ENCODE assay signal across 9 cellular contexts in genomic region chr20:13492001-13492480, GRCh38.
DNase-seq lines count a peak whose midpoint lies in the region; TF ChIP-seq lines count a peak whose summit lies in the region.
"Had no signal": no experiment of that assay in that cellular context is flagged by ENCODE, and none has a peak within 500 bp of the region (broad histone marks: within the 10 kb centered on the region; RNA-seq: fewer than 3 reads in every experiment).

No MANE protein-coding gene starts in this region.

- 35% methylated on average over 3 of the region's 3 CpGs for WGBS in hepatocyte (ENCODE audit: low lambda C conversion rate, missing lambda C conversion rate)
- 22 to 52% methylated on average over 3 of the region's 3 CpGs for WGBS in sigmoid colon, 2 donors

- peaks cover 9% of the 10 kb centered on the region for H3K4me1 ChIP-seq in hepatocyte (ENCODE audit: insufficient read depth)
- H3K4me1 ChIP-seq in sigmoid colon, result peaks cover 0 to 38% (median 37%) of the 10 kb centered on the region in 4 donors

- DNase-seq in H7, result peak; percentile 19
- DNase-seq in amniotic epithelial cell (ENCODE audit: low read depth), result peak; percentile 62
- DNase-seq in hepatocyte (ENCODE audit: low spot score), result peak; percentile 13
- peak; percentile 67 for DNase-seq in sigmoid colon
- no peak for DNase-seq in stimulated activated CD4-positive, alpha-beta T cell treated with anti-CD3 and anti-CD28 coated beads, Interleukin-1b, Interleukin-23, amount 100 ng/mL, for 48 hours
- DNase-seq in LoVo (ENCODE audit: low spot score), result no peak
- no peak for DNase-seq in NCI-H526 (lab: John Stamatoyannopoulos, UW)
- no peak for DNase-seq in cerebellum (ENCODE audit: low spot score)
- DNase-seq: WERI-Rb-1 had no signal

- H3K27me3 ChIP-seq in H7 (ENCODE audit: control insufficient read depth, insufficient read depth, low read length) (no peaks in the 10 kb centered on the region), hepatocyte (no peaks in the 10 kb centered on the region), sigmoid colon (no peaks in the 10 kb centered on the region)

- H3K27ac ChIP-seq in hepatocyte (peak overlapping the region; percentile 68), sigmoid colon (peak overlapping the region; percentile 58 to 76 (median 72))
- H3K27ac ChIP-seq: WERI-Rb-1 had no signal

- intact Hi-C loops in sigmoid colon (cut with DNase I), result no loop called here

- H2AFZ ChIP-seq in hepatocyte, result no peak overlapping the region

- H3K4me3 ChIP-seq in H7 (ENCODE audit: insufficient read depth, low read depth, low read length) (no peak overlapping the region), hepatocyte (no peak overlapping the region), sigmoid colon (no peak overlapping the region)

- H3K79me2 ChIP-seq in hepatocyte, result no peaks in the 10 kb centered on the region

- H3K9me2 ChIP-seq in hepatocyte (replicated peaks; ENCODE audit: insufficient read depth), result no peaks in the 10 kb centered on the region

- H3K4me2 ChIP-seq in hepatocyte, result peak overlapping the region; percentile 23

- no peak for TF ChIP-seq POLR2A in sigmoid colon (IDR thresholded peaks at IDR 0.05)

- peak in 3 of 4 donors; percentile 23 to 85 (median 57) for TF ChIP-seq EP300 in sigmoid colon (IDR thresholded peaks at IDR 0.05)

- H3K9me3 ChIP-seq in hepatocyte (ENCODE audit: low read depth) (no peaks in the 10 kb centered on the region), sigmoid colon (no peaks in the 10 kb centered on the region)

- H4K20me1 ChIP-seq in hepatocyte (ENCODE audit: insufficient read depth, poor library complexity, severe bottlenecking), result no peaks in the 10 kb centered on the region

- no peaks in the 10 kb centered on the region for H3K36me3 ChIP-seq in H7 (replicated peaks; ENCODE audit: control insufficient read depth, insufficient read depth, low read length)
- no peaks in the 10 kb centered on the region for H3K36me3 ChIP-seq in hepatocyte (replicated peaks; ENCODE audit: insufficient read depth, low read depth)
- no peaks in the 10 kb centered on the region for H3K36me3 ChIP-seq in sigmoid colon
- H3K36me3 ChIP-seq: WERI-Rb-1 had no signal

- TF ChIP-seq CTCF in hepatocyte (IDR thresholded peaks at IDR 0.05; ENCODE audit: poor library complexity) (no peak), sigmoid colon (IDR thresholded peaks at IDR 0.05) (peak in 2 of 4 experiments; percentile 23 to 43)

Comparison
In these comparisons a context has a peak if more than half of its experiments do, and no peak if none do; other contexts are left out.
1. DNase-seq: peak in H7 (single experiment), amniotic epithelial cell (single experiment), hepatocyte (single experiment) and sigmoid colon (single experiment); none in stimulated activated CD4-positive, alpha-beta T cell treated with anti-CD3 and anti-CD28 coated beads, Interleukin-1b, Interleukin-23, amount 100 ng/mL, for 48 hours (single experiment), LoVo (single experiment), NCI-H526 (0 of 2) and cerebellum (single experiment).